15 cellular contexts compared by ENCODE assay signal in genomic region chr9:33022303-33022702, GRCh38. TPM values are rescaled to one million over a fixed set of nuclear protein-coding genes. Genes with fewer than 3 reads are reported as not detected.
DNase-seq lines count a peak whose midpoint lies in the region; ATAC-seq and TF ChIP-seq lines count a peak whose summit lies in the region.
"Had no signal": no experiment of that assay in that cellular context is flagged by ENCODE, and none has a peak within 500 bp of the region (broad histone marks: within the 10 kb centered on the region; RNA-seq: fewer than 3 reads in every experiment).

No MANE protein-coding gene starts in this region.

- intact Hi-C loops in naive thymus-derived CD4-positive, alpha-beta T cell (cut with micrococcal nuclease): loop anchor here in 1 of 2 donors (10.0 kb wide), 1 partner anchor 1022 kb away; the partner anchor contains the start of gene UBAP2

- H3K36me3 Mint-ChIP-seq in CD4-positive, CD25-positive, alpha-beta regulatory T cell: peaks cover 14% of the 10 kb centered on the region
- H3K36me3 Mint-ChIP-seq in activated naive CD8-positive, alpha-beta T cell treated with anti-CD3 and anti-CD28 coated beads, Interleukin-2, amount 50 U/mL, for 24 hours (ENCODE audit: low read depth): peaks cover 36% of the 10 kb centered on the region
- H3K36me3 Mint-ChIP-seq in naive thymus-derived CD4-positive, alpha-beta T cell: peaks cover 5 to 17% (median 9%) of the 10 kb centered on the region in 5 donors

- no peaks in the 10 kb centered on the region for H3K9me3 Mint-ChIP-seq in CD4-positive, CD25-positive, alpha-beta regulatory T cell
- H3K9me3 Mint-ChIP-seq in activated naive CD8-positive, alpha-beta T cell treated with anti-CD3 and anti-CD28 coated beads, Interleukin-2, amount 50 U/mL, for 24 hours: no peaks in the 10 kb centered on the region
- peaks cover 0 to 2% (median 0%) of the 10 kb centered on the region in 11 donors for H3K9me3 Mint-ChIP-seq in naive thymus-derived CD4-positive, alpha-beta T cell

- no peaks in the 10 kb centered on the region for H3K27me3 ChIP-seq in CD4-positive, CD25-positive, alpha-beta regulatory T cell (ENCODE audit: control insufficient read depth, insufficient read depth, low read length)
- H3K27me3 ChIP-seq in DOHH2 (ENCODE audit: control insufficient read depth, low read length) (no peaks in the 10 kb centered on the region), gastroesophageal sphincter (no peaks in the 10 kb centered on the region)
- H3K27me3 ChIP-seq in naive thymus-derived CD4-positive, alpha-beta T cell (ENCODE audit: control insufficient read depth in 2 of 2, insufficient read depth in 2 of 2, low read length in 2 of 2): no peaks in the 10 kb centered on the region
- H3K27me3 ChIP-seq: brain microvascular endothelial cell, heart left ventricle had no signal

- no peak for ATAC-seq in CD4-positive, CD25-positive, alpha-beta regulatory T cell (ENCODE audit: low read depth in 2 of 2)
- no peak for ATAC-seq in activated naive CD8-positive, alpha-beta T cell treated with anti-CD3 and anti-CD28 coated beads, Interleukin-2, amount 50 U/mL, for 24 hours
- ATAC-seq in naive thymus-derived CD4-positive, alpha-beta T cell: no peak
- ATAC-seq in gastroesophageal sphincter (no peak), HG02840 (IDR thresholded peaks at IDR 0.05; ENCODE audit: low FRiP score, unreplicated experiment) (no peak)
- ATAC-seq: heart left ventricle, sciatic nerve had no signal

- peaks cover 25% of the 10 kb centered on the region for H3K4me1 ChIP-seq in CD4-positive, CD25-positive, alpha-beta regulatory T cell (ENCODE audit: control insufficient read depth, insufficient read depth, low read length, poor library complexity, severe bottlenecking)
- peaks cover 34% of the 10 kb centered on the region for H3K4me1 ChIP-seq in DOHH2 (ENCODE audit: control insufficient read depth, low read length)
- peaks cover 18 to 27% of the 10 kb centered on the region in 2 donors for H3K4me1 ChIP-seq in naive thymus-derived CD4-positive, alpha-beta T cell (ENCODE audit: control insufficient read depth in 2 of 2, insufficient read depth in 2 of 2, low read length in 2 of 2)
- H3K4me1 ChIP-seq in gastroesophageal sphincter: peaks cover 0 to 52% (median 10%) of the 10 kb centered on the region in 3 donors

- no peak for TF ChIP-seq POLR2A in gastroesophageal sphincter (IDR thresholded peaks at IDR 0.05)

- POLR2A ChIA-PET in naive thymus-derived CD4-positive, alpha-beta T cell (lab: Charles Lee): no interaction called here

- no peaks in the 10 kb centered on the region for H3K27me3 Mint-ChIP-seq in CD4-positive, CD25-positive, alpha-beta regulatory T cell
- no peaks in the 10 kb centered on the region for H3K27me3 Mint-ChIP-seq in activated naive CD8-positive, alpha-beta T cell treated with anti-CD3 and anti-CD28 coated beads, Interleukin-2, amount 50 U/mL, for 24 hours
- H3K27me3 Mint-ChIP-seq in naive thymus-derived CD4-positive, alpha-beta T cell: no peaks in the 10 kb centered on the region

- H3K27ac ChIP-seq in CD4-positive, CD25-positive, alpha-beta regulatory T cell (ENCODE audit: insufficient read depth, low read length, poor library complexity, severe bottlenecking): no peak overlapping the region
- H3K27ac ChIP-seq in DOHH2 (ENCODE audit: low read depth, low read length) (no peak overlapping the region), gastroesophageal sphincter (peak overlapping the region in 1 of 4 donors; percentile 22)
- H3K27ac ChIP-seq in naive thymus-derived CD4-positive, alpha-beta T cell (ENCODE audit: low read depth, low read length): peak overlapping the region; percentile 27
- H3K27ac ChIP-seq: brain microvascular endothelial cell, heart left ventricle had no signal

- no peaks in the 10 kb centered on the region for H3K9me2 ChIP-seq in DOHH2 (replicated peaks; ENCODE audit: control insufficient read depth, low read length)

- peaks cover 30 to 57% (median 42%) of the 10 kb centered on the region in 4 donors for H3K4me1 Mint-ChIP-seq in CD4-positive, CD25-positive, alpha-beta regulatory T cell
- H3K4me1 Mint-ChIP-seq in activated naive CD8-positive, alpha-beta T cell treated with anti-CD3 and anti-CD28 coated beads, Interleukin-2, amount 50 U/mL, for 24 hours: peaks cover 45% of the 10 kb centered on the region
- peaks cover 38 to 56% (median 55%) of the 10 kb centered on the region in 7 donors for H3K4me1 Mint-ChIP-seq in naive thymus-derived CD4-positive, alpha-beta T cell

- H3K27ac Mint-ChIP-seq in CD4-positive, CD25-positive, alpha-beta regulatory T cell: peak overlapping the region in 1 of 3 donors; percentile 54
- H3K27ac Mint-ChIP-seq in activated naive CD8-positive, alpha-beta T cell treated with anti-CD3 and anti-CD28 coated beads, Interleukin-2, amount 50 U/mL, for 24 hours: peak overlapping the region; percentile 28
- H3K27ac Mint-ChIP-seq in naive thymus-derived CD4-positive, alpha-beta T cell: peak overlapping the region in 3 of 9 donors; percentile 26 to 98 (median 42)

- CTCF ChIA-PET in naive thymus-derived CD4-positive, alpha-beta T cell (lab: Charles Lee): no interaction called here

- H3K4me3 ChIP-seq in CD4-positive, CD25-positive, alpha-beta regulatory T cell (ENCODE audit: low read depth, low read length): peak overlapping the region; percentile 47
- H3K4me3 ChIP-seq in DOHH2 (ENCODE audit: low read length) (0 out of 2 replicates have a peak overlapping the region, but pooled peaks have one; percentile 99), gastroesophageal sphincter (no peak overlapping the region)
- no peak overlapping the region for H3K4me3 ChIP-seq in naive thymus-derived CD4-positive, alpha-beta T cell (ENCODE audit: low read length)
- H3K4me3 ChIP-seq: heart left ventricle had no signal

- H3K36me3 ChIP-seq in CD4-positive, CD25-positive, alpha-beta regulatory T cell (ENCODE audit: control insufficient read depth, insufficient read depth, low read length): peaks cover 7% of the 10 kb centered on the region
- H3K36me3 ChIP-seq in DOHH2 (ENCODE audit: control insufficient read depth, low read length) (peaks cover 66% of the 10 kb centered on the region), gastroesophageal sphincter (peaks cover 0 to 19% of the 10 kb centered on the region in 2 donors)
- peaks cover 0 to 13% (median 0%) of the 10 kb centered on the region in 3 experiments for H3K36me3 ChIP-seq in naive thymus-derived CD4-positive, alpha-beta T cell (ENCODE audit: control insufficient read depth in 2 of 3, insufficient read depth in 3 of 3, low read length in 3 of 3)

- no peak for TF ChIP-seq CTCF in DOHH2 (IDR thresholded peaks at IDR 0.05; ENCODE audit: low read depth, low read length, poor library complexity, severe bottlenecking)
- TF ChIP-seq CTCF in gastroesophageal sphincter (IDR thresholded peaks at IDR 0.05): no peak

- H3K4me2 ChIP-seq in DOHH2 (ENCODE audit: low read length): peak overlapping the region; percentile 98

- H3F3A ChIP-seq in DOHH2 (ENCODE audit: control insufficient read depth, insufficient read depth): 0 out of 2 replicates have a peak, but pooled peaks cover 10% of the 10 kb centered on the region

- WGBS in gastroesophageal sphincter (ENCODE audit: low coverage in 1 of 2), 2 donors: 67% methylated on average over 2 to 3 of the region's 3 CpGs

- DNase-seq in CD4-positive, CD25-positive, alpha-beta regulatory T cell: no peak
- no peak for DNase-seq in activated naive CD8-positive, alpha-beta T cell treated with anti-CD3 and anti-CD28 coated beads, Interleukin-2, amount 50 U/mL, for 24 hours
- no peak for DNase-seq in naive thymus-derived CD4-positive, alpha-beta T cell
- DNase-seq in D341Med (ENCODE audit: low spot score): no peak
- DNase-seq: brain microvascular endothelial cell; DMS79 treated with DMSO at 0.1 percent for 48 hours; heart left ventricle; NCI-H1092 treated with DMSO at 0.1 percent for 48 hours; NCI-H82; occipital lobe; stimulated activated CD4-positive, alpha-beta T cell treated with anti-CD3 and anti-CD28 coated beads, Interleukin-2, amount 100 ng/mL, for 48 hours had no signal

- peak overlapping the region in 3 of 4 donors; percentile 50 to 98 (median 68) for H3K4me3 Mint-ChIP-seq in CD4-positive, CD25-positive, alpha-beta regulatory T cell
- peak overlapping the region; percentile 98 for H3K4me3 Mint-ChIP-seq in activated naive CD8-positive, alpha-beta T cell treated with anti-CD3 and anti-CD28 coated beads, Interleukin-2, amount 50 U/mL, for 24 hours
- H3K4me3 Mint-ChIP-seq in naive thymus-derived CD4-positive, alpha-beta T cell: peak overlapping the region in 2 of 10 donors; percentile 10 to 26

- TF ChIP-seq EP300 in gastroesophageal sphincter (IDR thresholded peaks at IDR 0.05): no peak

- no peaks in the 10 kb centered on the region for H3K9me3 ChIP-seq in CD4-positive, CD25-positive, alpha-beta regulatory T cell (ENCODE audit: control insufficient read depth in 2 of 2, low read length in 2 of 2)
- H3K9me3 ChIP-seq in DOHH2 (ENCODE audit: control insufficient read depth, insufficient read depth, low read length) (no peaks in the 10 kb centered on the region), gastroesophageal sphincter (no peaks in the 10 kb centered on the region)
- no peaks in the 10 kb centered on the region for H3K9me3 ChIP-seq in naive thymus-derived CD4-positive, alpha-beta T cell (ENCODE audit: control insufficient read depth in 2 of 3, low read length in 3 of 3)
- H3K9me3 ChIP-seq: heart left ventricle had no signal

- peaks cover 75% of the 10 kb centered on the region for H3K79me2 ChIP-seq in DOHH2 (ENCODE audit: control insufficient read depth, low read length)

- H4K20me1 ChIP-seq in DOHH2 (ENCODE audit: control insufficient read depth, insufficient read depth, low read depth, low read length): peaks cover 14% of the 10 kb centered on the region

RNA-seq across cellular contexts. Expression of gene DNAJA1, which starts 2.8 kb away (rescaled TPM):
- total RNA-seq in CD4-positive, CD25-positive, alpha-beta regulatory T cell: 214 TPM
- polyA plus RNA-seq in CD4-positive, CD25-positive, alpha-beta regulatory T cell: 100 to 1,000 TPM in 2 of 4 donors, 10 to 100 TPM in 2; 82.4 to 106 (median 99.1) TPM
- total RNA-seq in naive thymus-derived CD4-positive, alpha-beta T cell: 100 to 1,000 TPM in 3 of 5 experiments, 10 to 100 TPM in 2; 66.8 to 204 (median 119) TPM
- 100 to 1,000 TPM in 1 of 2 donors, 10 to 100 TPM in 1; 77.3 to 116 TPM for polyA plus RNA-seq in naive thymus-derived CD4-positive, alpha-beta T cell
- 100 to 1,000 TPM in 2 of 4 donors, 10 to 100 TPM in 2; 75.6 to 111 (median 96.5) TPM for total RNA-seq in gastroesophageal sphincter

RNA-seq across cellular contexts. Expression of gene APTX, which starts 20.9 kb away (rescaled TPM):
- 27.5 TPM for total RNA-seq in CD4-positive, CD25-positive, alpha-beta regulatory T cell
- 10 to 100 TPM; 28.1 to 42.3 (median 29.7) TPM for polyA plus RNA-seq in CD4-positive, CD25-positive, alpha-beta regulatory T cell
- total RNA-seq in naive thymus-derived CD4-positive, alpha-beta T cell: 10 to 100 TPM; 17.6 to 32.0 (median 29.6) TPM
- polyA plus RNA-seq in naive thymus-derived CD4-positive, alpha-beta T cell: 10 to 100 TPM; 24.2 to 31.6 TPM
- 10 to 100 TPM; 20.0 to 51.1 (median 25.4) TPM for total RNA-seq in gastroesophageal sphincter

RNA-seq across cellular contexts. Expression of gene SMU1, which starts 54.2 kb away (rescaled TPM):
- total RNA-seq in CD4-positive, CD25-positive, alpha-beta regulatory T cell: 22.7 TPM
- polyA plus RNA-seq in CD4-positive, CD25-positive, alpha-beta regulatory T cell: 10 to 100 TPM; 23.7 to 27.9 (median 24.9) TPM
- total RNA-seq in naive thymus-derived CD4-positive, alpha-beta T cell: 10 to 100 TPM; 22.3 to 32.9 (median 25.6) TPM
- polyA plus RNA-seq in naive thymus-derived CD4-positive, alpha-beta T cell: 10 to 100 TPM; 26.4 to 30.0 TPM
- 10 to 100 TPM; 19.7 to 24.2 (median 21.9) TPM for total RNA-seq in gastroesophageal sphincter

Comparison
In these comparisons a context has a peak if more than half of its experiments do, and no peak if none do; other contexts are left out.
1. H3K4me3 ChIP-seq: peak in CD4-positive, CD25-positive, alpha-beta regulatory T cell (single experiment) and DOHH2 (single experiment); none in naive thymus-derived CD4-positive, alpha-beta T cell (single experiment) and gastroesophageal sphincter (0 of 2).